ENCODE assay signal across 2 cellular contexts in the genomic region with DNA sequence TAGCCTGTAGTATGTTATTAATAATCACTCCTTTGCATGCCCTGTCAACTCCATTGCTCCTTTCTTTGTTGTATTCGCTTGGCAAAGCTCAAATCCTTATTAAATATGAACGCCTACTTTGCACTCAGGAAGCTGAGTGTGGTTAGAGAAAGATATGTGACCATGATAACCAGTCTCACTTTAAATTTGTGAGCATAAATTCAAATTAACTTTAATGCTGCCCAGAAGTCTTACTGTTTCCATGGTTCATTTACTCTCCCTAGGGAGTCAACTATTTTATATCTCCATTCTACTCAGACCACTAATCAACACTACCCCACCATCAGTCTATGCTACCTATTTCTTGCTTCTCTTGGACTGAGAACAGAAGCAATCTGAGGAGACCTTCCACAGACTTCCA.
TF ChIP-seq lines count a peak whose summit lies in the region.

No MANE protein-coding gene starts in this region.

TF ChIP-seq in HEK293, 187 proteins besides CTCF, POLR2A, EP300 and RAD21:
- peak; percentile 50 for TF ChIP-seq SP7 (tag by site-specific recombination; IDR thresholded peaks at IDR 0.05)
- peak; percentile 83 for TF ChIP-seq OSR2 (tag by site-specific recombination; IDR thresholded peaks at IDR 0.05)
- no peak for TF ChIP-seq ZBTB1 (tag by site-specific recombination; IDR thresholded peaks at IDR 0.05)
TF ChIP-seq in HEK293: peak in this region for 2.

TF ChIP-seq in GM12878, 131 proteins besides CTCF, POLR2A, EP300 and RAD21:
- TF ChIP-seq ASH2L (IDR thresholded peaks at IDR 0.05; ENCODE audit: borderline replicate concordance, low read depth): no peak
- TF ChIP-seq MEF2A (IDR thresholded peaks at IDR 0.05; ENCODE audit: insufficient read depth, low read depth, low read length): no peak
